Comparison of ENCODE assay signal across 21 cellular contexts in the genomic region with DNA sequence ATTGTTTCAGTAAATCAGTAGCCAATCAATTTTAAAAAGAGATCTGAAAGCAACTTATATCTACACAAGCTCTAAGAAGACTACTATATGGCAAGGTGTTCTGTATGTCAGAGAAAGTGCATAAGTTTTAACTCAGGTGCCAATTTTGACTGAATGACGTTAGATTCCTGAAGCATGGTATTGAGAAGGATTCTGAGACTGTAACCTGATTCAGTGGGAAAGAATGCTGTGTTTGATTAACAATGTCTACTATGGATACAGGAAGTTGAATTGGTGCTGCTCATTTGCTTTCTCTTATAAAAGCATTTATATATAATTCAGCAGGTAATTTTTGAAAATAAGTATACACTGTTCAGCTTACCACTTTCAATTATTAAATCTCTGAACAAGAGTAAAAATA.
DNase-seq lines count a peak whose midpoint lies in the region; FAIRE-seq and TF ChIP-seq lines count a peak whose summit lies in the region.
"Had no signal": no experiment of that assay in that cellular context is flagged by ENCODE, and none has a peak within 500 bp of the region (broad histone marks: within the 10 kb centered on the region; RNA-seq: fewer than 3 reads in every experiment).

No MANE protein-coding gene starts in this region.

- H3K36me3 ChIP-seq in astrocyte (ENCODE audit: insufficient read depth, low read length) = no peaks in the 10 kb centered on the region
- H3K36me3 ChIP-seq: BLaER1 treated with 17β-estradiol and CSF1 and Interleukin-3, amounts not matched to agents 10 nM and 100 nM had no signal

- H3K18ac ChIP-seq in H9 (ENCODE audit: insufficient read length, low read depth, low read length) = no peak overlapping the region

- H3K4me1 Mint-ChIP-seq in astrocyte (ENCODE audit: low read depth, unreplicated experiment) (peaks cover 26% of the 10 kb centered on the region), H9 (no peaks in the 10 kb centered on the region)
- H3K4me1 Mint-ChIP-seq: B cell had no signal

- H3K23ac ChIP-seq in H9 (ENCODE audit: insufficient read length, low read depth, low read length) = no peak overlapping the region

- DNase-seq in D721Med (ENCODE audit: insufficient read length, low spot score) = no peak
- DNase-seq in astrocyte (ENCODE audit: low read depth) = no peak
- peak; percentile 41 for DNase-seq in epithelial cell of proximal tubule (ENCODE audit: low read depth)
- peak; percentile 61 for DNase-seq in renal cortical epithelial cell (ENCODE audit: low read depth)
- DNase-seq in RWPE1 (ENCODE audit: low spot score) = no peak
- no peak for DNase-seq in RPMI8226
- DNase-seq in H9 = no peak
- DNase-seq: 8988T; Calu3; CD8-positive, alpha-beta T cell; DMS 273 treated with DMSO at 0.1 percent for 48 hours; GDM1; GM23248; IMR-90 had no signal

- H3K4ac ChIP-seq in H9 (ENCODE audit: low read depth, low read length) = no peak overlapping the region

- H2BK20ac ChIP-seq in H9 (ENCODE audit: low read depth, low read length, poor library complexity, severe bottlenecking) = no peak overlapping the region

- H3K9me3 Mint-ChIP-seq in astrocyte (ENCODE audit: unreplicated experiment) (peaks cover 7% of the 10 kb centered on the region), H9 (peaks cover 0 to 3% of the 10 kb centered on the region in 2 experiments; a peak in 2 of 5 replicates)
- H3K9me3 Mint-ChIP-seq: CD8-positive, alpha-beta T cell had no signal

- no peak overlapping the region for H3K14ac ChIP-seq in H9 (ENCODE audit: insufficient read depth, low read length)

- H2BK5ac ChIP-seq in H9 (ENCODE audit: insufficient read length, low read length) = no peak overlapping the region

- H3K27me3 Mint-ChIP-seq in astrocyte (ENCODE audit: low read depth, unreplicated experiment) (no peaks in the 10 kb centered on the region), H9 (ENCODE audit: low read depth) (peaks cover 2% of the 10 kb centered on the region; the same call in 1 of the 2 replicates)

- no CpG with 5 or more reads among the region's 1 CpG for WGBS in H9 (ENCODE audit: extremely low coverage, insufficient read length, low lambda C conversion rate)

- H3K79me2 ChIP-seq in astrocyte (ENCODE audit: insufficient read depth, low read length) = no peaks in the 10 kb centered on the region
- no peaks in the 10 kb centered on the region for H3K79me2 ChIP-seq in H9 (ENCODE audit: insufficient read depth, low read length)

- H4K20me1 ChIP-seq in astrocyte (ENCODE audit: insufficient read depth, low read length) (no peaks in the 10 kb centered on the region), H9 (ENCODE audit: control insufficient read depth, insufficient read depth, insufficient read length) (no peaks in the 10 kb centered on the region)
- H4K20me1 ChIP-seq: BLaER1 treated with 17β-estradiol and CSF1 and Interleukin-3, amounts not matched to agents 10 nM and 100 nM had no signal

- H3K27ac Mint-ChIP-seq in astrocyte (ENCODE audit: unreplicated experiment) (peak overlapping the region; percentile 98), H9 (no peak overlapping the region)
- H3K27ac Mint-ChIP-seq: B cell; CD8-positive, alpha-beta T cell had no signal

- H3K56ac ChIP-seq in H9 (ENCODE audit: insufficient read length, low read depth, low read length) = no peak overlapping the region

- no peak overlapping the region for H3T11ph ChIP-seq in H9 (ENCODE audit: low read length)

- H3K4me3 Mint-ChIP-seq in astrocyte (ENCODE audit: unreplicated experiment) = no peak overlapping the region
- no peak overlapping the region for H3K4me3 Mint-ChIP-seq in H9
- H3K4me3 Mint-ChIP-seq: B cell; CD8-positive, alpha-beta T cell had no signal

- H3K36me3 Mint-ChIP-seq in astrocyte (ENCODE audit: low read depth, unreplicated experiment) (no peaks in the 10 kb centered on the region), H9 (ENCODE audit: insufficient read depth in 1 of 3, low read depth in 3 of 3) (no peaks in the 10 kb centered on the region)
- H3K36me3 Mint-ChIP-seq: CD8-positive, alpha-beta T cell had no signal

- H2AFZ ChIP-seq in astrocyte (ENCODE audit: low read depth, low read length) (no peak overlapping the region), H9 (ENCODE audit: low read length) (no peak overlapping the region)
- H2AFZ ChIP-seq: GM23248 had no signal

- H4K8ac ChIP-seq in H9 (replicated peaks; ENCODE audit: insufficient read length, low read depth, low read length) = no peak overlapping the region

- no peak overlapping the region for H2BK15ac ChIP-seq in H9 (ENCODE audit: low read depth, low read length)

- no peaks in the 10 kb centered on the region for H3K79me1 ChIP-seq in H9 (ENCODE audit: insufficient read depth, low read depth, low read length, poor library complexity, severe bottlenecking)

- H2BK120ac ChIP-seq in H9 (ENCODE audit: low read depth, low read length, poor library complexity, severe bottlenecking) = no peak overlapping the region

- no peak overlapping the region for H2BK12ac ChIP-seq in H9 (ENCODE audit: insufficient read length, low read depth, low read length)

- no peak overlapping the region for H3K9ac ChIP-seq in astrocyte (ENCODE audit: low read length)
- no peak overlapping the region for H3K9ac ChIP-seq in H9 (ENCODE audit: extremely low read depth, insufficient read length, low read length)
- H3K9ac ChIP-seq: BLaER1 treated with 17β-estradiol and CSF1 and Interleukin-3, amounts not matched to agents 10 nM and 100 nM; GM23248 had no signal

- no peak overlapping the region for H3K4me2 ChIP-seq in astrocyte (ENCODE audit: low read length)
- no peak overlapping the region for H3K4me2 ChIP-seq in H9 (ENCODE audit: insufficient read depth, insufficient read length, low read length)
- H3K4me2 ChIP-seq: BLaER1 treated with 17β-estradiol and CSF1 and Interleukin-3, amounts not matched to agents 10 nM and 100 nM had no signal

- no peak overlapping the region for H4K5ac ChIP-seq in H9 (ENCODE audit: insufficient read length, low read depth, low read length)

- H3K23me2 ChIP-seq in H9 (ENCODE audit: insufficient read length, low read depth, low read length, poor library complexity, severe bottlenecking) = no peaks in the 10 kb centered on the region

- no peak for TF ChIP-seq CTCF in D721Med (IDR thresholded peaks at IDR 0.05; ENCODE audit: insufficient read depth, missing control alignments)
- no peak for TF ChIP-seq CTCF in astrocyte (IDR thresholded peaks at IDR 0.05; ENCODE audit: insufficient read depth, low read depth, low read length)
- TF ChIP-seq CTCF in epithelial cell of proximal tubule (conservative IDR thresholded peaks at IDR 0.05; ENCODE audit: low read depth, low read length) = no peak
- TF ChIP-seq CTCF in RWPE1 (conservative IDR thresholded peaks at IDR 0.05; ENCODE audit: low read depth) = no peak
- no peak for TF ChIP-seq CTCF in H9 (conservative IDR thresholded peaks at IDR 0.05)

- H3K27me3 ChIP-seq in astrocyte (ENCODE audit: insufficient read depth, low read length) = no peaks in the 10 kb centered on the region
- no peaks in the 10 kb centered on the region for H3K27me3 ChIP-seq in H9 (ENCODE audit: insufficient read depth, low read length)
- H3K27me3 ChIP-seq: BLaER1 treated with 17β-estradiol and CSF1 and Interleukin-3, amounts not matched to agents 10 nM and 100 nM had no signal

- no peak overlapping the region for H4K91ac ChIP-seq in H9 (ENCODE audit: insufficient read length, low read depth, low read length)

- H2AK5ac ChIP-seq in H9 (ENCODE audit: insufficient read length, low read length) = no peak overlapping the region

- H3K4me1 ChIP-seq in astrocyte (ENCODE audit: insufficient read depth, low read length) (no peaks in the 10 kb centered on the region), H9 (ENCODE audit: insufficient read depth, low read length) (no peaks in the 10 kb centered on the region)
- H3K4me1 ChIP-seq: BLaER1 treated with 17β-estradiol and CSF1 and Interleukin-3, amounts not matched to agents 10 nM and 100 nM had no signal

- H3K27ac ChIP-seq in astrocyte (ENCODE audit: low read depth, low read length) (no peak overlapping the region), RWPE1 (no peak overlapping the region), H9 (ENCODE audit: insufficient read length, low read depth, low read length) (no peak overlapping the region)
- H3K27ac ChIP-seq: BLaER1 treated with 17β-estradiol and CSF1 and Interleukin-3, amounts not matched to agents 10 nM and 100 nM; GM23248; HL-60 had no signal

- POLR2A ChIA-PET in RWPE1 (lab: Yijun Ruan, JAX; ENCODE audit: low non-redundant PET) = no interaction called here

- peak; percentile 38 for FAIRE-seq in D721Med (lab: Jason Lieb, UNC)
- FAIRE-seq in astrocyte (lab: Jason Lieb, UNC) = no peak
- FAIRE-seq: GM12892, GM18507, HTR-8/SVneo, K562 had no signal

- H3K9me3 ChIP-seq in astrocyte (ENCODE audit: insufficient read depth, low read depth, low read length) (no peaks in the 10 kb centered on the region), H9 (ENCODE audit: control insufficient read depth, low read depth, low read length) (no peaks in the 10 kb centered on the region)

- H3K4me3 ChIP-seq in astrocyte (ENCODE audit: insufficient read depth, low read depth, low read length) (no peak overlapping the region), epithelial cell of proximal tubule (ENCODE audit: low read depth, low read length) (no peak overlapping the region)
- H3K4me3 ChIP-seq: BLaER1 treated with 17β-estradiol and CSF1 and Interleukin-3, amounts not matched to agents 10 nM and 100 nM; GM23248; K562 had no signal

- CTCF ChIA-PET in RWPE1 (lab: Yijun Ruan, JAX) = interaction anchor here (1.0 kb wide), 1 partner anchor 87 kb away, joined by 3 read pairs; no protein-coding TSS in a partner anchor

Comparison
In these comparisons a context has a peak if more than half of its experiments do, and no peak if none do; other contexts are left out.
1. DNase-seq: peak in epithelial cell of proximal tubule (single experiment) and renal cortical epithelial cell (single experiment); none in D721Med (single experiment), astrocyte (single experiment), RWPE1 (single experiment), RPMI8226 (single experiment) and H9 (single experiment).